ENCODE assay signal across 20 cellular contexts in the genomic region with DNA sequence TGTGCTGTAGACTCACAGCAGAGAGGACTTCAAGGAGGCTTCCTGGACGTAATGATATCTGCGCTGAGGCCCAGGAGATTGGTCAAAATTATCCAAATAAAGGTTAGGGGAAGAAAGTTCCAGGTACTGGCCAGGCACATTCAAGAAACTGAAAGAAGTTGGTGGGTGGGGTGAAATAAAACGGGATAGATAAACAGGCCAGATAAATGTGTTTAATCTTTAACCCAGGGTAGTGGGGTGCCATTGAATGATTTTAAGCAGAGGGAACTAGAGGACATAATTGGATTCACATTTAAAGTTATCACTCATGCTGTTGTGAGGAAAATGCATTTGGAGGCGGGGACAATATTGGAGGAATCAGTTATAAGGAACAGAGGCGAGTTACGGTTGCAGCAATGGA.
DNase-seq lines count a peak whose midpoint lies in the region; ATAC-seq, FAIRE-seq and TF ChIP-seq lines count a peak whose summit lies in the region.
"Had no signal": no experiment of that assay in that cellular context is flagged by ENCODE, and none has a peak within 500 bp of the region (broad histone marks: within the 10 kb centered on the region; RNA-seq: fewer than 3 reads in every experiment).

No MANE protein-coding gene starts in this region.

- H3K9me1 ChIP-seq in K562 (ENCODE audit: control insufficient read depth, insufficient read depth, low read length): no peaks in the 10 kb centered on the region

- no peaks in the 10 kb centered on the region for H4K20me1 ChIP-seq in K562 (replicated peaks; ENCODE audit: control insufficient read depth, insufficient read depth, low read length)
- H4K20me1 ChIP-seq in osteoblast (ENCODE audit: insufficient read depth, low read length): no peaks in the 10 kb centered on the region

- H3K27ac ChIP-seq in K562 (ENCODE audit: extremely low read depth, low read depth, low read length) (no peak overlapping the region), trophoblast cell (ENCODE audit: low read depth, low read length) (no peak overlapping the region), osteoblast (ENCODE audit: low read depth, low read length) (no peak overlapping the region)
- H3K27ac ChIP-seq: C4-2B had no signal

- TF ChIP-seq RAD21 in K562 (CRISPR knock-in tag; conservative IDR thresholded peaks at IDR 0.05 in 1 of 2, IDR thresholded peaks at IDR 0.05 in 1 of 2): no peak

- TF ChIP-seq POLR2A in K562 (conservative IDR thresholded peaks at IDR 0.05): no peak

- no peaks in the 10 kb centered on the region; a peak in 2 of 5 replicates for H3K4me1 ChIP-seq in K562 (replicated peaks in 1 of 2; ENCODE audit: control insufficient read depth in 2 of 2, insufficient read depth in 2 of 2, low read length in 2 of 2)
- peaks cover 2 to 7% of the 10 kb centered on the region in 2 experiments for H3K4me1 ChIP-seq in trophoblast cell (ENCODE audit: control insufficient read depth in 1 of 2, insufficient read depth in 2 of 2, low read length in 2 of 2)
- H3K4me1 ChIP-seq in osteoblast (ENCODE audit: insufficient read depth, low read length): no peaks in the 10 kb centered on the region

- H2BK12ac ChIP-seq in trophoblast cell (ENCODE audit: low read length): no peak overlapping the region

- in situ Hi-C loops in K562 (cut with MboI): no loop called here

- no TSS peak for BruUV-seq in K562 (replicated peaks; lab: Mats Ljungman, UMichigan)

- H2AK5ac ChIP-seq in trophoblast cell (ENCODE audit: low read length): no peak overlapping the region

- H3K4me1 Mint-ChIP-seq in nephron progenitor cell: peaks cover 6% of the 10 kb centered on the region

- H3K4me3 ChIP-seq in K562 (no peak overlapping the region), trophoblast cell (ENCODE audit: low read depth, low read length) (no peak overlapping the region), osteoblast (ENCODE audit: insufficient read depth, low read length) (no peak overlapping the region)
- H3K4me3 ChIP-seq: GM23338 had no signal

- H3K27me3 Mint-ChIP-seq in nephron progenitor cell (ENCODE audit: low read depth, poor library complexity): peaks cover 4% of the 10 kb centered on the region
- H3K27me3 Mint-ChIP-seq: CD4-positive, alpha-beta T cell had no signal

- no peak for FAIRE-seq in K562 (lab: Jason Lieb, UNC)
- FAIRE-seq: A204.1, GM12892, GM18507, H54 had no signal

- no peak overlapping the region for H3K23ac ChIP-seq in trophoblast cell (ENCODE audit: low read length)

- H4K8ac ChIP-seq in trophoblast cell (ENCODE audit: low read depth, low read length): no peak overlapping the region

- CTCF ChIA-PET in K562 (lab: Yijun Ruan, JAX; ENCODE audit: low intra/inter-chr PET ratio): no interaction called here

- intact Hi-C loops in K562 (cut with micrococcal nuclease): no loop called here

- H3K4ac ChIP-seq in trophoblast cell (ENCODE audit: low read depth, low read length): no peak overlapping the region

- peaks cover 6% of the 10 kb centered on the region for H3K36me3 Mint-ChIP-seq in nephron progenitor cell (ENCODE audit: low read depth)

- H3K79me1 ChIP-seq in trophoblast cell (ENCODE audit: low read length): no peaks in the 10 kb centered on the region

- H3K18ac ChIP-seq in trophoblast cell (ENCODE audit: low read length): no peak overlapping the region

- no peak for TF ChIP-seq EP300 in K562 (IDR thresholded peaks at IDR 0.05; ENCODE audit: low read length)

- no peaks in the 10 kb centered on the region for H3K9me3 Mint-ChIP-seq in nephron progenitor cell
- H3K9me3 Mint-ChIP-seq: CD4-positive, alpha-beta T cell; GM23338; HFFc6 had no signal

- H2BK5ac ChIP-seq in trophoblast cell (ENCODE audit: low read depth, low read length, poor library complexity): peak overlapping the region; percentile 9

- no peak overlapping the region for H3K14ac ChIP-seq in trophoblast cell (ENCODE audit: low read length)

- H3K27me3 ChIP-seq in K562 (ENCODE audit: control insufficient read depth in 2 of 2, insufficient read depth in 2 of 2, low read length in 2 of 2): no peaks in the 10 kb centered on the region
- H3K27me3 ChIP-seq in trophoblast cell (ENCODE audit: insufficient read depth, low read length): no peaks in the 10 kb centered on the region
- H3K27me3 ChIP-seq in osteoblast (ENCODE audit: insufficient read depth, low read length): no peaks in the 10 kb centered on the region

- no peak overlapping the region for H3K4me3 Mint-ChIP-seq in nephron progenitor cell
- H3K4me3 Mint-ChIP-seq: CD4-positive, alpha-beta T cell; GM23338; HFFc6 had no signal

- ATAC-seq in K562 (no peak), HG02588 (IDR thresholded peaks at IDR 0.05; ENCODE audit: unreplicated experiment) (no peak)
- ATAC-seq: GM23338, HCT116 had no signal

- 43% methylated on average over 6 of the region's 6 CpGs for WGBS in K562 (ENCODE audit: insufficient coverage, low coverage, missing lambda C conversion rate)
- WGBS in trophoblast cell (ENCODE audit: extremely low coverage, insufficient coverage, insufficient read length): no CpG with 5 or more reads among the region's 6 CpGs

- H3K79me2 ChIP-seq in K562 (ENCODE audit: control insufficient read depth, insufficient read depth, low read length) (no peaks in the 10 kb centered on the region), trophoblast cell (ENCODE audit: control insufficient read depth, insufficient read depth, low read length, poor library complexity) (no peaks in the 10 kb centered on the region), osteoblast (ENCODE audit: insufficient read depth, low read length) (no peaks in the 10 kb centered on the region)

- TF ChIP-seq CTCF in K562 (IDR thresholded peaks at IDR 0.05 in 2 of 3, conservative IDR thresholded peaks at IDR 0.05 in 1 of 3; ENCODE audit: insufficient read depth in 2 of 3, low read depth in 1 of 3, low read length in 3 of 3): no peak
- no peak for TF ChIP-seq CTCF in nephron progenitor cell (IDR thresholded peaks at IDR 0.05)
- TF ChIP-seq CTCF in osteoblast (IDR thresholded peaks at IDR 0.05; ENCODE audit: extremely low read depth, low read depth, low read length): no peak

- H3K9ac ChIP-seq in K562 (ENCODE audit: insufficient read depth in 1 of 2, low read depth in 2 of 2, low read length in 2 of 2) (no peak overlapping the region), trophoblast cell (ENCODE audit: low read length) (no peak overlapping the region)

- H3K9me3 ChIP-seq in K562 (replicated peaks; ENCODE audit: control insufficient read depth, insufficient read depth, low read depth, low read length) (no peaks in the 10 kb centered on the region), trophoblast cell (ENCODE audit: insufficient read depth, low read depth, low read length) (no peaks in the 10 kb centered on the region), osteoblast (ENCODE audit: low read depth, low read length) (no peaks in the 10 kb centered on the region)

- H2AFZ ChIP-seq in K562 (ENCODE audit: low read depth, low read length) (peak overlapping the region; percentile 21), trophoblast cell (ENCODE audit: insufficient read depth, low read length, poor library complexity) (no peak overlapping the region), osteoblast (ENCODE audit: low read length) (no peak overlapping the region)
- H2AFZ ChIP-seq: GM23338 had no signal

- no peak overlapping the region for H4K91ac ChIP-seq in trophoblast cell (ENCODE audit: low read depth, low read length)

- DNase-seq in NCI-H2227 (lab: John Stamatoyannopoulos, UW; ENCODE audit: unreplicated experiment) (peak; percentile 40), K562 (ENCODE audit: extremely low read depth in 1 of 4, low spot score in 3 of 4) (no peak), trophoblast cell (no peak), nephron progenitor cell (no peak), COLO829 (ENCODE audit: low spot score) (no peak), osteoblast (ENCODE audit: insufficient read length, low spot score, missing footprints) (no peak)
- DNase-seq: AML-193; CD4-positive, alpha-beta T cell; DMS153; DMS79; GDM1; HFFc6 had no signal

- H3K4me2 ChIP-seq in K562 (ENCODE audit: insufficient read depth, low read length) (no peak overlapping the region), trophoblast cell (ENCODE audit: low read length) (no peak overlapping the region), osteoblast (ENCODE audit: insufficient read depth, low read length) (no peak overlapping the region)
- H3K4me2 ChIP-seq: GM23338 had no signal

- H2BK120ac ChIP-seq in trophoblast cell (ENCODE audit: insufficient read depth, low read length, poor library complexity): no peak overlapping the region

- no peak overlapping the region for H4K12ac ChIP-seq in trophoblast cell (ENCODE audit: low read depth, low read length)

- no peak overlapping the region for H3K27ac Mint-ChIP-seq in nephron progenitor cell
- H3K27ac Mint-ChIP-seq: CD4-positive, alpha-beta T cell; GM23338; HFFc6 had no signal

- POLR2A ChIA-PET in K562 (lab: Yijun Ruan, JAX): interaction anchor here (0.6 to 1.4 kb wide), 3 partner anchors 9 to 234 kb away, joined by 4 to 9 read pairs (median 4); no protein-coding TSS in a partner anchor

- H3K36me3 ChIP-seq in K562 (ENCODE audit: control insufficient read depth, insufficient read depth, low read length) (no peaks in the 10 kb centered on the region), trophoblast cell (ENCODE audit: control insufficient read depth in 1 of 2, insufficient read depth in 2 of 2, low read length in 2 of 2) (no peaks in the 10 kb centered on the region), osteoblast (ENCODE audit: insufficient read depth, low read length) (no peaks in the 10 kb centered on the region)

TF ChIP-seq in K562, 482 proteins besides CTCF, POLR2A, EP300 and RAD21:
- TF ChIP-seq, protein P1, sequence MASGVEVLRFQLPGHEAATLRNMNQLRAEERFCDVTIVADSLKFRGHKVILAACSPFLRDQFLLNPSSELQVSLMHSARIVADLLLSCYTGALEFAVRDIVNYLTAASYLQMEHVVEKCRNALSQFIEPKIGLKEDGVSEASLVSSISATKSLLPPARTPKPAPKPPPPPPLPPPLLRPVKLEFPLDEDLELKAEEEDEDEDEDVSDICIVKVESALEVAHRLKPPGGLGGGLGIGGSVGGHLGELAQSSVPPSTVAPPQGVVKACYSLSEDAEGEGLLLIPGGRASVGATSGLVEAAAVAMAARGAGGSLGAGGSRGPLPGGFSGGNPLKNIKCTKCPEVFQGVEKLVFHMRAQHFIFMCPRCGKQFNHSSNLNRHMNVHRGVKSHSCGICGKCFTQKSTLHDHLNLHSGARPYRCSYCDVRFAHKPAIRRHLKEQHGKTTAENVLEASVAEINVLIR (CRISPR knock-in tag; IDR thresholded peaks at IDR 0.05): 0 out of 2 replicates have a peak, but pooled peaks have one; percentile 26
- TF ChIP-seq NFYB (IDR thresholded peaks at IDR 0.05; ENCODE audit: extremely low read depth, insufficient read length): no peak
